ENCODE assay signal across 8 cellular contexts in the genomic region with DNA sequence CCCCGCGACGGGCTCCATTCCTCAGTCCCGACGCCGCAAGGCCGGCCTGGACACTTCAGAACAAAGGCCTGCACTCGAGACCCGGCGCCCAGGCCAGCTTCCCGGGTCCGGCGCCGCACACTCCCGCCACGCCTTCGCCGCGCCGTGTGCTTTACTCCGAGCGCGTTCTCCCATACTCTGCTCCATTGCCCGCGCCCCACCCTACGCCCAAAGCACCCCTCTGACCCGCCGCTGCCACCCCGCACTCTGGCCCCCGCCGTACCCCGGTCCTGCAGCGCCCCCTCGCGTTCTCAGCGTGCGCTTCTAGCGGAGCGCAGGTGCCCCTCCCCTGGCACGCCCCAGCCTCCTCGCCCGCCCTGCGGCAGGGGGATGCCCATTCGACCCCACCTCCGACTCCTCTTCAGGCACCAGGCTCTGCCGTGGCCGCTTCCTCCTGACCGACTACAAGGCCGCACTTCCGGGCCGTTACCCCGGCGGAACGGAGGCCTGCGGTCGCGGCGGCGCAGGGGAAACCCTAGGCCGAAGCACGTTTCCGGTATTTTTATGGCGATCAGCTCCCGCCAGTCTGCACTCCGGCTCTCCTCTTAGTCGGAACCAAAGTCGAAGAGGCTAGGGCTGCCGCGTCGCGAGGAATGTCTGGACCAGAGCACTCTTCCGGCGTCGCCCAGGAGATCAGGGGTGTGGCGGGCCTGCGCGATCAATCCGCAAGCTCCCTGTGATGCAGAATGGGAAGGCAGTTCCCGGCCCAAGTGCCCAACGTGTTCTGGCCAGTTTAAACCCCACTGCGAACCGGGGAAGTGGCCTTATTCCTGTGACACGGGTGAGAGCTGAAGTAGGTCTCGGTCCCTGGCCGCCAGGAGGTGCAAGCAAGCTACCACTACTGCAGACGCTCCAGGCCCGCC. TPM values are rescaled to one million over a fixed set of nuclear protein-coding genes. Genes with fewer than 3 reads are reported as not detected.
DNase-seq lines count a peak whose midpoint lies in the region; ATAC-seq and TF ChIP-seq lines count a peak whose summit lies in the region.

A gene (minus strand): TSS at position 456 of the 902 bp plus-strand sequence. CDS start 2,137 bp downstream, outside the sequence.

- TF ChIP-seq RAD21 in Ishikawa (IDR thresholded peaks at IDR 0.05; ENCODE audit: low read depth) = peak; percentile 65

- TF ChIP-seq CTCF in epithelial cell of proximal tubule (conservative IDR thresholded peaks at IDR 0.05; ENCODE audit: low read depth, low read length) = peak; percentile 73

- H3K4me1 ChIP-seq in mucosa of rectum (ENCODE audit: control insufficient read depth in 2 of 2, insufficient read depth in 2 of 2, low read length in 2 of 2) = peaks cover 25 to 27% of the 10 kb centered on the region in 2 donors

- ATAC-seq in GM21576 (IDR thresholded peaks at IDR 0.05; ENCODE audit: unreplicated experiment) = peak; percentile 74

- H3K9ac ChIP-seq in mucosa of rectum (ENCODE audit: low read depth in 1 of 2, low read length in 2 of 2) = peak within 1 kb of the TSS; percentile 87 to 90

- H3K27me3 ChIP-seq in mucosa of rectum (ENCODE audit: control insufficient read depth in 2 of 2, insufficient read depth in 2 of 2, low read length in 2 of 2) = no peaks in the 10 kb centered on the region

- peak; percentile 98 for DNase-seq in DMS53 (lab: John Stamatoyannopoulos, UW)
- peak; percentile 89 for DNase-seq in OCI-M2 (lab: John Stamatoyannopoulos, UW; ENCODE audit: unreplicated experiment)
- peak; percentile 91 for DNase-seq in activated T-cell treated with anti-CD3 and anti-CD28 coated beads for 48 hours (ENCODE audit: low read depth)
- DNase-seq in epithelial cell of proximal tubule (ENCODE audit: low read depth) = peak; percentile 82
- peak; percentile 96 for DNase-seq in stimulated activated CD8-positive, alpha-beta memory T cell treated with anti-CD3 and anti-CD28 coated beads, Interleukin-4, amount 100 ng/mL, for 48 hours

- TF ChIP-seq EP300 in Ishikawa (IDR thresholded peaks at IDR 0.05; ENCODE audit: borderline replicate concordance) = peak; percentile 69

- H3K27ac ChIP-seq in mucosa of rectum (ENCODE audit: low read depth in 2 of 2, low read length in 2 of 2) = peak within 1 kb of the TSS; percentile 98

- H3K4me3 ChIP-seq in epithelial cell of proximal tubule (ENCODE audit: low read depth, low read length) (peak within 1 kb of the TSS; percentile 86), mucosa of rectum (ENCODE audit: low read length in 2 of 2) (peak within 1 kb of the TSS; percentile 90 to 94)

- no peaks in the 10 kb centered on the region for H3K9me3 ChIP-seq in mucosa of rectum (ENCODE audit: control insufficient read depth in 2 of 2, low read length in 2 of 2)

- peaks cover 11 to 13% of the 10 kb centered on the region in 2 donors for H3K36me3 ChIP-seq in mucosa of rectum (ENCODE audit: control insufficient read depth in 2 of 2, insufficient read depth in 2 of 2, low read length in 2 of 2)

TF ChIP-seq in Ishikawa, 13 proteins besides CTCF, POLR2A, EP300 and RAD21:
- TF ChIP-seq, protein P1, sequence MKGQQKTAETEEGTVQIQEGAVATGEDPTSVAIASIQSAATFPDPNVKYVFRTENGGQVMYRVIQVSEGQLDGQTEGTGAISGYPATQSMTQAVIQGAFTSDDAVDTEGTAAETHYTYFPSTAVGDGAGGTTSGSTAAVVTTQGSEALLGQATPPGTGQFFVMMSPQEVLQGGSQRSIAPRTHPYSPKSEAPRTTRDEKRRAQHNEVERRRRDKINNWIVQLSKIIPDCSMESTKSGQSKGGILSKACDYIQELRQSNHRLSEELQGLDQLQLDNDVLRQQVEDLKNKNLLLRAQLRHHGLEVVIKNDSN (IDR thresholded peaks at IDR 0.05) = peak; percentile 71
- TF ChIP-seq TAF1 (IDR thresholded peaks at IDR 0.05; ENCODE audit: low read depth) (peak; percentile 96), ZBTB7A (IDR thresholded peaks at IDR 0.05; ENCODE audit: low read depth) (peak; percentile 47; the same call in 1 of the 2 replicates), CEBPB (IDR thresholded peaks at IDR 0.05) (0 out of 2 replicates have a peak, but pooled peaks have one; percentile 4), TEAD4 (IDR thresholded peaks at IDR 0.05) (peak; percentile 85), TCF12 (IDR thresholded peaks at IDR 0.05; ENCODE audit: low read depth) (peak; percentile 80), NFIC (IDR thresholded peaks at IDR 0.05) (peak; percentile 59; the same call in 1 of the 2 replicates), FOXM1 (IDR thresholded peaks at IDR 0.05; ENCODE audit: borderline replicate concordance, low read depth) (peak; percentile 47; the same call in 1 of the 2 replicates), EGR1 (IDR thresholded peaks at IDR 0.05) (0 out of 2 replicates have a peak, but pooled peaks have one; percentile 26), CREB1 (IDR thresholded peaks at IDR 0.05; ENCODE audit: low read depth) (peak; percentile 19; the same call in 1 of the 2 replicates), YY1 (IDR thresholded peaks at IDR 0.05; ENCODE audit: low read depth) (peak; percentile 89)
- TF ChIP-seq, protein P2, sequence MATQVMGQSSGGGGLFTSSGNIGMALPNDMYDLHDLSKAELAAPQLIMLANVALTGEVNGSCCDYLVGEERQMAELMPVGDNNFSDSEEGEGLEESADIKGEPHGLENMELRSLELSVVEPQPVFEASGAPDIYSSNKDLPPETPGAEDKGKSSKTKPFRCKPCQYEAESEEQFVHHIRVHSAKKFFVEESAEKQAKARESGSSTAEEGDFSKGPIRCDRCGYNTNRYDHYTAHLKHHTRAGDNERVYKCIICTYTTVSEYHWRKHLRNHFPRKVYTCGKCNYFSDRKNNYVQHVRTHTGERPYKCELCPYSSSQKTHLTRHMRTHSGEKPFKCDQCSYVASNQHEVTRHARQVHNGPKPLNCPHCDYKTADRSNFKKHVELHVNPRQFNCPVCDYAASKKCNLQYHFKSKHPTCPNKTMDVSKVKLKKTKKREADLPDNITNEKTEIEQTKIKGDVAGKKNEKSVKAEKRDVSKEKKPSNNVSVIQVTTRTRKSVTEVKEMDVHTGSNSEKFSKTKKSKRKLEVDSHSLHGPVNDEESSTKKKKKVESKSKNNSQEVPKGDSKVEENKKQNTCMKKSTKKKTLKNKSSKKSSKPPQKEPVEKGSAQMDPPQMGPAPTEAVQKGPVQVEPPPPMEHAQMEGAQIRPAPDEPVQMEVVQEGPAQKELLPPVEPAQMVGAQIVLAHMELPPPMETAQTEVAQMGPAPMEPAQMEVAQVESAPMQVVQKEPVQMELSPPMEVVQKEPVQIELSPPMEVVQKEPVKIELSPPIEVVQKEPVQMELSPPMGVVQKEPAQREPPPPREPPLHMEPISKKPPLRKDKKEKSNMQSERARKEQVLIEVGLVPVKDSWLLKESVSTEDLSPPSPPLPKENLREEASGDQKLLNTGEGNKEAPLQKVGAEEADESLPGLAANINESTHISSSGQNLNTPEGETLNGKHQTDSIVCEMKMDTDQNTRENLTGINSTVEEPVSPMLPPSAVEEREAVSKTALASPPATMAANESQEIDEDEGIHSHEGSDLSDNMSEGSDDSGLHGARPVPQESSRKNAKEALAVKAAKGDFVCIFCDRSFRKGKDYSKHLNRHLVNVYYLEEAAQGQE (IDR thresholded peaks at IDR 0.05; ENCODE audit: low read depth) = no peak
- TF ChIP-seq, protein P3, sequence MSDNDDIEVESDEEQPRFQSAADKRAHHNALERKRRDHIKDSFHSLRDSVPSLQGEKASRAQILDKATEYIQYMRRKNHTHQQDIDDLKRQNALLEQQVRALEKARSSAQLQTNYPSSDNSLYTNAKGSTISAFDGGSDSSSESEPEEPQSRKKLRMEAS (IDR thresholded peaks at IDR 0.05) = peak; percentile 89

RNA-seq across cellular contexts. Expression of the gene that starts here (rescaled TPM):
- total RNA-seq in epithelial cell of proximal tubule = 18.2 and 23.7 TPM in 2 replicates

Comparison
In these comparisons a context has a peak if more than half of its experiments do, and no peak if none do; other contexts are left out.
1. Peak in every context shown above with its lines: DNase-seq, ATAC-seq, H3K4me3 ChIP-seq and H3K27ac ChIP-seq.